Comparison of ENCODE assay signal across 1 cellular context in the genomic region with DNA sequence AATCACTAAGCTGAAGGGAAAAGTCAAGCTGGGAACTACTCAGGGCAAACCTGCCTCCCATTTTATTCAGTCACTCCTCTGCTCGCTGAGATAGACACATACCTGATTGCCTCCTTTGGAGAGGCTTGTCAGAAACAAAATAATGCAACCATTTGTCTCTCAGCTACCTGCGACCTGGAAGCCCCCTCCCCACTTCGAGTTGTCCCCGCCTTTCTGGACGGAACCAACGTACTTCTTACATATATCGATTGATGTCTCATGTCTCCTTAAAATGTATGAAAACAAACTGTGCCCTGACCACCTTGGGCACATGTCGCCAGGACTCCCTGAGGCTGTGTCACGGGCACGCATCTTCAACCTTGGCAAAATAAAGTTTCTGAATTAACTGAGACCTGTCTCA.
TF ChIP-seq lines count a peak whose summit lies in the region.

No MANE protein-coding gene starts in this region.

TF ChIP-seq in GM12878, 131 proteins besides CTCF, POLR2A, EP300 and RAD21:
- no peak for TF ChIP-seq MEF2B (IDR thresholded peaks at IDR 0.05; ENCODE audit: partially characterized antibody, poor library complexity, severe bottlenecking)
- TF ChIP-seq BRCA1 (IDR thresholded peaks at IDR 0.05; ENCODE audit: low read depth, low read length) = no peak
- no peak for TF ChIP-seq GABPA (IDR thresholded peaks at IDR 0.05; ENCODE audit: low read depth)
- no peak for TF ChIP-seq ASH2L (IDR thresholded peaks at IDR 0.05; ENCODE audit: borderline replicate concordance, low read depth)
- TF ChIP-seq ZNF24 (IDR thresholded peaks at IDR 0.05) = no peak
- TF ChIP-seq FOS (IDR thresholded peaks at IDR 0.05; ENCODE audit: borderline replicate concordance, extremely low read depth, insufficient read length) = no peak
- TF ChIP-seq, protein P1, sequence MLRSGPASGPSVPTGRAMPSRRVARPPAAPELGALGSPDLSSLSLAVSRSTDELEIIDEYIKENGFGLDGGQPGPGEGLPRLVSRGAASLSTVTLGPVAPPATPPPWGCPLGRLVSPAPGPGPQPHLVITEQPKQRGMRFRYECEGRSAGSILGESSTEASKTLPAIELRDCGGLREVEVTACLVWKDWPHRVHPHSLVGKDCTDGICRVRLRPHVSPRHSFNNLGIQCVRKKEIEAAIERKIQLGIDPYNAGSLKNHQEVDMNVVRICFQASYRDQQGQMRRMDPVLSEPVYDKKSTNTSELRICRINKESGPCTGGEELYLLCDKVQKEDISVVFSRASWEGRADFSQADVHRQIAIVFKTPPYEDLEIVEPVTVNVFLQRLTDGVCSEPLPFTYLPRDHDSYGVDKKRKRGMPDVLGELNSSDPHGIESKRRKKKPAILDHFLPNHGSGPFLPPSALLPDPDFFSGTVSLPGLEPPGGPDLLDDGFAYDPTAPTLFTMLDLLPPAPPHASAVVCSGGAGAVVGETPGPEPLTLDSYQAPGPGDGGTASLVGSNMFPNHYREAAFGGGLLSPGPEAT (IDR thresholded peaks at IDR 0.05; ENCODE audit: low read depth) = no peak
- TF ChIP-seq, protein P2, sequence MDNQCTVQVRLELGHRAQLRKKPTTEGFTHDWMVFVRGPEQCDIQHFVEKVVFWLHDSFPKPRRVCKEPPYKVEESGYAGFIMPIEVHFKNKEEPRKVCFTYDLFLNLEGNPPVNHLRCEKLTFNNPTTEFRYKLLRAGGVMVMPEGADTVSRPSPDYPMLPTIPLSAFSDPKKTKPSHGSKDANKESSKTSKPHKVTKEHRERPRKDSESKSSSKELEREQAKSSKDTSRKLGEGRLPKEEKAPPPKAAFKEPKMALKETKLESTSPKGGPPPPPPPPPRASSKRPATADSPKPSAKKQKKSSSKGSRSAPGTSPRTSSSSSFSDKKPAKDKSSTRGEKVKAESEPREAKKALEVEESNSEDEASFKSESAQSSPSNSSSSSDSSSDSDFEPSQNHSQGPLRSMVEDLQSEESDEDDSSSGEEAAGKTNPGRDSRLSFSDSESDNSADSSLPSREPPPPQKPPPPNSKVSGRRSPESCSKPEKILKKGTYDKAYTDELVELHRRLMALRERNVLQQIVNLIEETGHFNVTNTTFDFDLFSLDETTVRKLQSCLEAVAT (IDR thresholded peaks at IDR 0.05) = peak; percentile 99
- TF ChIP-seq, protein P3, sequence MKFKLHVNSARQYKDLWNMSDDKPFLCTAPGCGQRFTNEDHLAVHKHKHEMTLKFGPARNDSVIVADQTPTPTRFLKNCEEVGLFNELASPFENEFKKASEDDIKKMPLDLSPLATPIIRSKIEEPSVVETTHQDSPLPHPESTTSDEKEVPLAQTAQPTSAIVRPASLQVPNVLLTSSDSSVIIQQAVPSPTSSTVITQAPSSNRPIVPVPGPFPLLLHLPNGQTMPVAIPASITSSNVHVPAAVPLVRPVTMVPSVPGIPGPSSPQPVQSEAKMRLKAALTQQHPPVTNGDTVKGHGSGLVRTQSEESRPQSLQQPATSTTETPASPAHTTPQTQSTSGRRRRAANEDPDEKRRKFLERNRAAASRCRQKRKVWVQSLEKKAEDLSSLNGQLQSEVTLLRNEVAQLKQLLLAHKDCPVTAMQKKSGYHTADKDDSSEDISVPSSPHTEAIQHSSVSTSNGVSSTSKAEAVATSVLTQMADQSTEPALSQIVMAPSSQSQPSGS (IDR thresholded peaks at IDR 0.05; ENCODE audit: low read length) = no peak
- TF ChIP-seq, protein P4, sequence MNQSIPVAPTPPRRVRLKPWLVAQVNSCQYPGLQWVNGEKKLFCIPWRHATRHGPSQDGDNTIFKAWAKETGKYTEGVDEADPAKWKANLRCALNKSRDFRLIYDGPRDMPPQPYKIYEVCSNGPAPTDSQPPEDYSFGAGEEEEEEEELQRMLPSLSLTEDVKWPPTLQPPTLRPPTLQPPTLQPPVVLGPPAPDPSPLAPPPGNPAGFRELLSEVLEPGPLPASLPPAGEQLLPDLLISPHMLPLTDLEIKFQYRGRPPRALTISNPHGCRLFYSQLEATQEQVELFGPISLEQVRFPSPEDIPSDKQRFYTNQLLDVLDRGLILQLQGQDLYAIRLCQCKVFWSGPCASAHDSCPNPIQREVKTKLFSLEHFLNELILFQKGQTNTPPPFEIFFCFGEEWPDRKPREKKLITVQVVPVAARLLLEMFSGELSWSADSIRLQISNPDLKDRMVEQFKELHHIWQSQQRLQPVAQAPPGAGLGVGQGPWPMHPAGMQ (IDR thresholded peaks at IDR 0.05; ENCODE audit: borderline replicate concordance) = no peak
- TF ChIP-seq, protein P5, sequence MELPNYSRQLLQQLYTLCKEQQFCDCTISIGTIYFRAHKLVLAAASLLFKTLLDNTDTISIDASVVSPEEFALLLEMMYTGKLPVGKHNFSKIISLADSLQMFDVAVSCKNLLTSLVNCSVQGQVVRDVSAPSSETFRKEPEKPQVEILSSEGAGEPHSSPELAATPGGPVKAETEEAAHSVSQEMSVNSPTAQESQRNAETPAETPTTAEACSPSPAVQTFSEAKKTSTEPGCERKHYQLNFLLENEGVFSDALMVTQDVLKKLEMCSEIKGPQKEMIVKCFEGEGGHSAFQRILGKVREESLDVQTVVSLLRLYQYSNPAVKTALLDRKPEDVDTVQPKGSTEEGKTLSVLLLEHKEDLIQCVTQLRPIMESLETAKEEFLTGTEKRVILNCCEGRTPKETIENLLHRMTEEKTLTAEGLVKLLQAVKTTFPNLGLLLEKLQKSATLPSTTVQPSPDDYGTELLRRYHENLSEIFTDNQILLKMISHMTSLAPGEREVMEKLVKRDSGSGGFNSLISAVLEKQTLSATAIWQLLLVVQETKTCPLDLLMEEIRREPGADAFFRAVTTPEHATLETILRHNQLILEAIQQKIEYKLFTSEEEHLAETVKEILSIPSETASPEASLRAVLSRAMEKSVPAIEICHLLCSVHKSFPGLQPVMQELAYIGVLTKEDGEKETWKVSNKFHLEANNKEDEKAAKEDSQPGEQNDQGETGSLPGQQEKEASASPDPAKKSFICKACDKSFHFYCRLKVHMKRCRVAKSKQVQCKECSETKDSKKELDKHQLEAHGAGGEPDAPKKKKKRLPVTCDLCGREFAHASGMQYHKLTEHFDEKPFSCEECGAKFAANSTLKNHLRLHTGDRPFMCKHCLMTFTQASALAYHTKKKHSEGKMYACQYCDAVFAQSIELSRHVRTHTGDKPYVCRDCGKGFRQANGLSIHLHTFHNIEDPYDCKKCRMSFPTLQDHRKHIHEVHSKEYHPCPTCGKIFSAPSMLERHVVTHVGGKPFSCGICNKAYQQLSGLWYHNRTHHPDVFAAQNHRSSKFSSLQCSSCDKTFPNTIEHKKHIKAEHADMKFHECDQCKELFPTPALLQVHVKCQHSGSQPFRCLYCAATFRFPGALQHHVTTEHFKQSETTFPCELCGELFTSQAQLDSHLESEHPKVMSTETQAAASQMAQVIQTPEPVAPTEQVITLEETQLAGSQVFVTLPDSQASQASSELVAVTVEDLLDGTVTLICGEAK (IDR thresholded peaks at IDR 0.05; ENCODE audit: borderline replicate concordance) = peak; percentile 59
- TF ChIP-seq TAF1 (IDR thresholded peaks at IDR 0.05; ENCODE audit: borderline replicate concordance, low read depth, low read length) = no peak
